ENCODE assay signal across 28 cellular contexts in genomic region chr14:98231210-98231609, GRCh38.
"Had no signal": no experiment of that assay in that cellular context is flagged by ENCODE, and none has a peak within 500 bp of the region (broad histone marks: within the 10 kb centered on the region; RNA-seq: fewer than 3 reads in every experiment).

No MANE protein-coding gene starts in this region.

- H3K4me1 ChIP-seq: breast epithelium, gastrocnemius medialis, parathyroid adenoma, psoas muscle, sigmoid colon, stomach, thyroid gland, upper lobe of left lung, vagina had no signal

- H3K9ac ChIP-seq: parathyroid adenoma had no signal

- H3K79me2 ChIP-seq: parathyroid adenoma had no signal

- H3K4me1 Mint-ChIP-seq: stimulated activated memory B cell treated with anti-CD40 and anti-IgM and Interleukin-4, amounts not matched to agents 10 μg/mL and 1 μg/mL and 100 μg/mL, for 72 hours had no signal

- H3K27me3 ChIP-seq: breast epithelium, gastrocnemius medialis, thyroid gland, upper lobe of left lung, vagina had no signal

- H3K4me3 ChIP-seq: breast epithelium, gastrocnemius medialis, psoas muscle, sigmoid colon, stomach, thyroid gland, upper lobe of left lung, vagina had no signal

- H3K27ac ChIP-seq: breast epithelium, gastrocnemius medialis, parathyroid adenoma, psoas muscle, sigmoid colon, stomach, thyroid gland, upper lobe of left lung, vagina, WERI-Rb-1 had no signal

- H3K36me3 ChIP-seq: breast epithelium, gastrocnemius medialis, sigmoid colon, stomach, thyroid gland, upper lobe of left lung, vagina, WERI-Rb-1 had no signal

- H3K36me3 Mint-ChIP-seq: stimulated activated memory B cell treated with anti-CD40 and anti-IgM and Interleukin-4, amounts not matched to agents 10 μg/mL and 1 μg/mL and 100 μg/mL, for 72 hours had no signal

- H3K27ac Mint-ChIP-seq: activated CD8-positive, alpha-beta memory T cell treated with anti-CD3 and anti-CD28 coated beads, Interleukin-2, amount 10 ng/mL, durations not matched to agents 7 days and 5 days; activated CD8-positive, alpha-beta T cell treated with anti-CD3 and anti-CD28 coated beads, Interleukin-2, amount 10 ng/mL, durations not matched to agents 7 days and 5 days; stimulated activated memory B cell treated with anti-CD40 and anti-IgM and Interleukin-4, amounts not matched to agents 10 μg/mL and 1 μg/mL and 100 μg/mL, for 72 hours; T-helper 17 cell had no signal

- H3K4me3 Mint-ChIP-seq: activated CD8-positive, alpha-beta memory T cell treated with anti-CD3 and anti-CD28 coated beads, Interleukin-2, amount 10 ng/mL, durations not matched to agents 7 days and 5 days; activated CD8-positive, alpha-beta T cell treated with anti-CD3 and anti-CD28 coated beads, Interleukin-2, amount 10 ng/mL, durations not matched to agents 7 days and 5 days; neural crest cell; stimulated activated memory B cell treated with anti-CD40 and anti-IgM and Interleukin-4, amounts not matched to agents 10 μg/mL and 1 μg/mL and 100 μg/mL, for 72 hours; T-helper 17 cell had no signal

- H3K27me3 Mint-ChIP-seq: activated CD8-positive, alpha-beta memory T cell treated with anti-CD3 and anti-CD28 coated beads, Interleukin-2, amount 10 ng/mL, durations not matched to agents 7 days and 5 days; stimulated activated memory B cell treated with anti-CD40 and anti-IgM and Interleukin-4, amounts not matched to agents 10 μg/mL and 1 μg/mL and 100 μg/mL, for 72 hours; T-helper 17 cell had no signal

- DNase-seq: activated CD4-positive, alpha-beta T cell treated with anti-CD3 and anti-CD28 coated beads, Interleukin-2, amount 50 U/mL, for 1 hour; activated CD4-positive, CD25-positive, alpha-beta regulatory T cell treated with anti-CD3 and anti-CD28 coated beads, Interleukin-2, amount 50 U/mL, for 72 hours; activated CD8-positive, alpha-beta memory T cell treated with anti-CD3 and anti-CD28 coated beads, Interleukin-2, amount 10 ng/mL, durations not matched to agents 7 days and 5 days; activated CD8-positive, alpha-beta T cell treated with anti-CD3 and anti-CD28 coated beads, Interleukin-2, amount 10 ng/mL, durations not matched to agents 7 days and 5 days; activated effector memory CD4-positive, alpha-beta T cell treated with anti-CD3 and anti-CD28 coated beads, Interleukin-2, amount 50 U/mL, for 16 hours; dermis blood vessel endothelial cell; effector CD8-positive, alpha-beta T cell; gastrocnemius medialis; glutamatergic neuron; islet precursor cell; left cardiac atrium; left ventricle myocardium superior; nucleus accumbens; psoas muscle; sigmoid colon; small intestine; stimulated activated CD4-positive, alpha-beta T cell treated with anti-CD3 and anti-CD28 coated beads, Interleukin-4, amount 100 ng/mL, for 24 hours; stomach; T-helper 17 cell; T1000; thyroid gland; upper lobe of left lung; WERI-Rb-1 had no signal

- ATAC-seq: activated CD8-positive, alpha-beta memory T cell treated with anti-CD3 and anti-CD28 coated beads, Interleukin-2, amount 10 ng/mL, durations not matched to agents 7 days and 5 days; activated CD8-positive, alpha-beta T cell treated with anti-CD3 and anti-CD28 coated beads, Interleukin-2, amount 10 ng/mL, durations not matched to agents 7 days and 5 days; gastrocnemius medialis; left cardiac atrium; left ventricle myocardium superior; psoas muscle; stimulated activated memory B cell treated with anti-CD40 and anti-IgM and Interleukin-4, amounts not matched to agents 10 μg/mL and 1 μg/mL and 100 μg/mL, for 72 hours; T-helper 17 cell had no signal

- H3K9me3 ChIP-seq: breast epithelium, gastrocnemius medialis, psoas muscle, sigmoid colon, stomach, thyroid gland, upper lobe of left lung, vagina had no signal
